In genomic region chr10:110918269-110918632, GRCh38 we compare ENCODE assay signal across 8 cellular contexts. TPM values are rescaled to one million over a fixed set of nuclear protein-coding genes. Genes with fewer than 3 reads are reported as not detected.
DNase-seq lines count a peak whose midpoint lies in the region; TF ChIP-seq lines count a peak whose summit lies in the region.

No MANE protein-coding gene starts in this region.

- H3K4me1 Mint-ChIP-seq in endothelial cell (ENCODE audit: unreplicated experiment): peaks cover 12% of the 10 kb centered on the region
- H3K4me1 Mint-ChIP-seq in stimulated activated naive CD8-positive, alpha-beta T cell treated with anti-CD3 and anti-CD28 coated beads, Interleukin-15, Interleukin-2, amounts not matched to agents 100 ng/mL and 50 ng/mL, for 24 hours (ENCODE audit: low read depth): peaks cover 33% of the 10 kb centered on the region

- H3K27me3 Mint-ChIP-seq in endothelial cell (ENCODE audit: unreplicated experiment): peaks cover 18% of the 10 kb centered on the region
- no peaks in the 10 kb centered on the region for H3K27me3 Mint-ChIP-seq in stimulated activated naive CD8-positive, alpha-beta T cell treated with anti-CD3 and anti-CD28 coated beads, Interleukin-15, Interleukin-2, amounts not matched to agents 100 ng/mL and 50 ng/mL, for 24 hours

- TF ChIP-seq CTCF in LNCaP clone FGC (IDR thresholded peaks at IDR 0.05; ENCODE audit: control insufficient read depth, extremely low read depth, insufficient read depth): no peak
- TF ChIP-seq CTCF in endothelial cell (IDR thresholded peaks at IDR 0.05; ENCODE audit: unreplicated experiment): no peak

- peak overlapping the region; percentile 89 for H3K4me3 ChIP-seq in LNCaP clone FGC (ENCODE audit: low read depth, low read length)

- H3K36me3 Mint-ChIP-seq in endothelial cell (ENCODE audit: low read depth, unreplicated experiment): no peaks in the 10 kb centered on the region
- peaks cover 14% of the 10 kb centered on the region for H3K36me3 Mint-ChIP-seq in stimulated activated naive CD8-positive, alpha-beta T cell treated with anti-CD3 and anti-CD28 coated beads, Interleukin-15, Interleukin-2, amounts not matched to agents 100 ng/mL and 50 ng/mL, for 24 hours (ENCODE audit: low read depth)

- DNase-seq in DMS 273 (lab: John Stamatoyannopoulos, UW; ENCODE audit: unreplicated experiment): peak; percentile 97
- peak; percentile 90 for DNase-seq in LNCaP clone FGC (ENCODE audit: low read depth)
- DNase-seq in activated CD4-positive, alpha-beta T cell treated with anti-CD3 and anti-CD28 coated beads for 1 hour: peak; percentile 72
- DNase-seq in endothelial cell (ENCODE audit: low spot score): no peak
- DNase-seq in mucosa of gallbladder (ENCODE audit: low spot score): peak; percentile 96
- no peak for DNase-seq in NAMALWA (ENCODE audit: low spot score)
- no peak for DNase-seq in HK-2 (ENCODE audit: unreplicated experiment)

- H3K4me3 Mint-ChIP-seq in endothelial cell (ENCODE audit: unreplicated experiment): peak overlapping the region; percentile 99
- peak overlapping the region; percentile 92 for H3K4me3 Mint-ChIP-seq in stimulated activated naive CD8-positive, alpha-beta T cell treated with anti-CD3 and anti-CD28 coated beads, Interleukin-15, Interleukin-2, amounts not matched to agents 100 ng/mL and 50 ng/mL, for 24 hours

- H3K9me3 Mint-ChIP-seq in endothelial cell (ENCODE audit: unreplicated experiment): no peaks in the 10 kb centered on the region
- H3K9me3 Mint-ChIP-seq in stimulated activated naive CD8-positive, alpha-beta T cell treated with anti-CD3 and anti-CD28 coated beads, Interleukin-15, Interleukin-2, amounts not matched to agents 100 ng/mL and 50 ng/mL, for 24 hours: no peaks in the 10 kb centered on the region

- H3K27ac Mint-ChIP-seq in endothelial cell (ENCODE audit: unreplicated experiment): peak overlapping the region; percentile 100
- peak overlapping the region; percentile 89 for H3K27ac Mint-ChIP-seq in stimulated activated naive CD8-positive, alpha-beta T cell treated with anti-CD3 and anti-CD28 coated beads, Interleukin-15, Interleukin-2, amounts not matched to agents 100 ng/mL and 50 ng/mL, for 24 hours

RNA-seq across cellular contexts. Expression of gene BBIP1, which starts 0.7 kb away (rescaled TPM):
- 23.6 TPM for total RNA-seq in endothelial cell (ENCODE audit: unreplicated experiment)
- total RNA-seq in mucosa of gallbladder: 23.7 TPM

RNA-seq across cellular contexts. Expression of gene SHOC2, which starts 1.2 kb away (rescaled TPM):
- total RNA-seq in endothelial cell (ENCODE audit: unreplicated experiment): 48.9 TPM
- total RNA-seq in mucosa of gallbladder: 75.1 TPM

RNA-seq across cellular contexts. Expression of gene PDCD4, which starts 46.5 kb away (rescaled TPM):
- total RNA-seq in endothelial cell (ENCODE audit: unreplicated experiment) (50.4 TPM), mucosa of gallbladder (150 TPM)

Comparison
In these comparisons a context has a peak if more than half of its experiments do, and no peak if none do; other contexts are left out.
1. DNase-seq: peak in DMS 273 (single experiment), LNCaP clone FGC (single experiment), activated CD4-positive, alpha-beta T cell treated with anti-CD3 and anti-CD28 coated beads for 1 hour (single experiment) and mucosa of gallbladder (single experiment); none in endothelial cell (single experiment), NAMALWA (single experiment) and HK-2 (single experiment).